Comparison of ENCODE assay signal across 23 cellular contexts in the genomic region with DNA sequence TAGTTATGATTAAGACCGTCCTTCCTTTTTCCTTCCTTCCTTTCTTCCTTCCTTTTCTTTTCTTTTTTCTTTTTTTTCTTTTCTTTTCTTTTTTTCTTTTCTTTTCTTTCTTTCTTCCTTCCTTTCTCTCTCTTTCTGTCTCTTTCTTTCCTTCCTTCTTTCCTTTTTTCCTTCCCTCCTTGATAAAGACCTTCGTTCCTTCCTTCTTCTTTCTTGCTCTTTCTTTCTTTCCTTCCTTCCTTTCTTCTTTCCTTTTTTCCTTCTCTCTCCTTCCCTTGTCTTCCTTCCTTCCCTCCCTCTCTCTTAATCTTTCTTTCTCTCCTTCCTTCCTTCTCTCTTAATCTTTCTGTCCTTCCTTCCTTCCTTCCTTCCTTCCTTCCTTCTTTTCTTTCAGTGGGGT.
"Had no signal": no experiment of that assay in that cellular context is flagged by ENCODE, and none has a peak within 500 bp of the region (broad histone marks: within the 10 kb centered on the region; RNA-seq: fewer than 3 reads in every experiment).

No MANE protein-coding gene starts in this region.

- ATAC-seq: effector memory CD8-positive, alpha-beta T cell; foreskin keratinocyte; gastroesophageal sphincter; heart left ventricle; left cardiac atrium; left lung; left ventricle myocardium superior; lower lobe of right lung; mucosa of descending colon; naive thymus-derived CD8-positive, alpha-beta T cell had no signal

- DNase-seq: cortex of kidney; effector CD8-positive, alpha-beta T cell; effector memory CD8-positive, alpha-beta T cell; endodermal cell; foreskin keratinocyte; heart left ventricle; left cardiac atrium; left lung; left ventricle myocardium superior; lower lobe of right lung; mesenchymal stem cell; mucosa of descending colon; naive B cell; naive thymus-derived CD8-positive, alpha-beta T cell had no signal

- H3K4me2 ChIP-seq: hepatocyte had no signal

- H3K27ac ChIP-seq: colonic mucosa, esophagus muscularis mucosa, foreskin keratinocyte, gastroesophageal sphincter, heart left ventricle, hepatocyte, left lung, lower lobe of right lung had no signal

- H2AFZ ChIP-seq: hepatocyte had no signal

- H3K9me3 ChIP-seq: colonic mucosa, lower lobe of right lung, mucosa of descending colon had no signal

- H3K4me3 ChIP-seq: colonic mucosa, esophagus muscularis mucosa, gastroesophageal sphincter, heart left ventricle, hepatocyte, left lung, lower lobe of right lung, mucosa of descending colon had no signal

- H3K4me1 ChIP-seq: colonic mucosa, esophagus muscularis mucosa, foreskin keratinocyte, gastroesophageal sphincter, heart left ventricle, left lung, lower lobe of right lung had no signal

- H3K36me3 ChIP-seq: colonic mucosa, esophagus muscularis mucosa, gastroesophageal sphincter, heart left ventricle, left lung, lower lobe of right lung had no signal

- FAIRE-seq: endometrium, endothelial cell of umbilical vein, frontal cortex, islet of Langerhans, keratinocyte had no signal

- H3K27me3 ChIP-seq: colonic mucosa, esophagus muscularis mucosa, foreskin keratinocyte, gastroesophageal sphincter, heart left ventricle, hepatocyte had no signal

- H3K79me2 ChIP-seq: hepatocyte had no signal
